In genomic region chr6:35651244-35651643, GRCh38 we compare ENCODE assay signal across 29 cellular contexts.
"Had no signal": no experiment of that assay in that cellular context is flagged by ENCODE, and none has a peak within 500 bp of the region (broad histone marks: within the 10 kb centered on the region; RNA-seq: fewer than 3 reads in every experiment).

No MANE protein-coding gene starts in this region.

- H3K36me3 ChIP-seq: cardiac muscle cell, ovary, prostate gland had no signal

- H3K27me3 ChIP-seq: ascending aorta, cardiac muscle cell, heart right ventricle, ovary, testis, transverse colon had no signal

- H3K9me3 ChIP-seq: ascending aorta, heart right ventricle, ovary, prostate gland, testis, transverse colon had no signal

- H3K9me3 Mint-ChIP-seq: brain; effector memory CD8-positive, alpha-beta T cell; T-helper 1 cell treated with Interleukin-12 subunit alpha and Interleukin-12 subunit beta and Interleukin-4 antibody, amounts not matched to agents 30 μg/mL and 1 μg/mL, for 36 hours had no signal

- H3K4me3 Mint-ChIP-seq: activated CD4-positive, alpha-beta T cell treated with anti-CD3 and anti-CD28 coated beads for 36 hours; activated naive CD8-positive, alpha-beta T cell treated with anti-CD3 and anti-CD28 coated beads, Interleukin-2, amount 10 ng/mL, durations not matched to agents 7 days and 5 days; brain; effector memory CD8-positive, alpha-beta T cell; T-helper 1 cell treated with Interleukin-12 subunit alpha and Interleukin-12 subunit beta and Interleukin-4 antibody, amounts not matched to agents 30 μg/mL and 1 μg/mL, for 36 hours had no signal

- ATAC-seq: activated CD4-positive, alpha-beta T cell treated with anti-CD3 and anti-CD28 coated beads for 36 hours; effector memory CD8-positive, alpha-beta T cell; heart right ventricle; naive thymus-derived CD4-positive, alpha-beta T cell; sciatic nerve; stimulated activated naive CD8-positive, alpha-beta T cell treated with anti-CD3 and anti-CD28 coated beads, Interleukin-15, Interleukin-2, amounts not matched to agents 100 U/mL and 50 U/mL, for 24 hours had no signal

- H3K27ac ChIP-seq: ascending aorta, cardiac muscle cell, heart right ventricle, ovary, prostate gland, skin epidermis, testis, transverse colon had no signal

- H3K27me3 Mint-ChIP-seq: activated CD4-positive, alpha-beta T cell treated with anti-CD3 and anti-CD28 coated beads for 36 hours; activated naive CD8-positive, alpha-beta T cell treated with anti-CD3 and anti-CD28 coated beads, Interleukin-2, amount 10 ng/mL, durations not matched to agents 7 days and 5 days; effector memory CD8-positive, alpha-beta T cell; naive thymus-derived CD4-positive, alpha-beta T cell had no signal

- DNase-seq: activated CD4-positive, alpha-beta T cell treated with anti-CD3 and anti-CD28 coated beads for 36 hours; activated CD4-positive, alpha-beta T cell treated with anti-CD3 and anti-CD28 coated beads, Interleukin-2, amount 50 U/mL, for 48 hours; activated CD4-positive, CD25-positive, alpha-beta regulatory T cell; activated CD8-positive, alpha-beta memory T cell treated with anti-CD3 and anti-CD28 coated beads for 24 hours; activated gamma-delta T cell; activated naive CD8-positive, alpha-beta T cell treated with anti-CD3 and anti-CD28 coated beads, Interleukin-2, amount 10 ng/mL, durations not matched to agents 7 days and 5 days; activated T-cell treated with anti-CD3 and anti-CD28 coated beads, Interleukin-2, amount 50 U/mL, for 1 hour; cerebellar nuclear complex; cortex of kidney; effector memory CD8-positive, alpha-beta T cell; foreskin fibroblast; heart right ventricle; midbrain; naive thymus-derived CD4-positive, alpha-beta T cell; ovary; retina; stimulated activated CD4-positive, alpha-beta T cell treated with anti-CD3 and anti-CD28 coated beads, Interleukin-12 subunit alpha, Interleukin-12 subunit beta, amount 100 ng/mL, for 4 hours; stimulated activated CD4-positive, alpha-beta T cell treated with anti-CD3 and anti-CD28 coated beads, Interleukin-4, amount 100 ng/mL, for 1 hour; stimulated activated naive CD8-positive, alpha-beta T cell treated with anti-CD3 and anti-CD28 coated beads, Interleukin-15, Interleukin-2, amounts not matched to agents 100 U/mL and 50 U/mL, for 24 hours; T-helper 9 cell; testis; transverse colon had no signal

- H3K36me3 Mint-ChIP-seq: brain had no signal

- H3K4me3 ChIP-seq: ascending aorta, cardiac muscle cell, heart right ventricle, ovary, prostate gland, skin epidermis, testis, transverse colon had no signal

- H3K27ac Mint-ChIP-seq: activated CD4-positive, alpha-beta T cell treated with anti-CD3 and anti-CD28 coated beads for 36 hours; activated naive CD8-positive, alpha-beta T cell treated with anti-CD3 and anti-CD28 coated beads, Interleukin-2, amount 10 ng/mL, durations not matched to agents 7 days and 5 days; brain; T-helper 1 cell treated with Interleukin-12 subunit alpha and Interleukin-12 subunit beta and Interleukin-4 antibody, amounts not matched to agents 30 μg/mL and 1 μg/mL, for 36 hours had no signal

- H3K4me1 ChIP-seq: testis had no signal
